ENCODE assay signal across 8 cellular contexts in genomic region chr7:143305423-143306070, GRCh38. TPM values are rescaled to one million over a fixed set of nuclear protein-coding genes. Genes with fewer than 3 reads are reported as not detected.
DNase-seq lines count a peak whose midpoint lies in the region; ATAC-seq and TF ChIP-seq lines count a peak whose summit lies in the region.

No MANE protein-coding gene starts in this region.

- no peaks in the 10 kb centered on the region for H4K20me1 ChIP-seq in GM23248 (ENCODE audit: insufficient read depth)

- H3K4me2 ChIP-seq in GM23248 (ENCODE audit: unreplicated experiment) = no peak overlapping the region

- DNase-seq in AG08395 (ENCODE audit: low spot score) (peak; percentile 43), GM23248 (peak; percentile 63), RWPE1 (ENCODE audit: low spot score) (no peak), germinal center (ENCODE audit: low spot score) (peak; percentile 35), posterior vena cava (ENCODE audit: low spot score) (peak; percentile 92)
- peak; percentile 52 for DNase-seq in activated gamma-delta T cell treated with anti-CD3 and anti-CD28 coated beads, Interleukin-2, amount 50 U/mL, for 16 hours (ENCODE audit: low read depth)

- H3K9me2 ChIP-seq in GM23248 (ENCODE audit: insufficient read depth) = no peaks in the 10 kb centered on the region

- peak; percentile 80 for TF ChIP-seq CTCF in RWPE1 (conservative IDR thresholded peaks at IDR 0.05; ENCODE audit: low read depth)

- H3K9me3 ChIP-seq in GM23248 (ENCODE audit: low read depth) = no peaks in the 10 kb centered on the region

- in situ Hi-C loops in GM23248 (cut with MboI) = no loop called here

- CTCF ChIA-PET in RWPE1 (lab: Yijun Ruan, JAX) = interaction anchor here (0.6 to 0.9 kb wide), 2 partner anchors 13 to 65 kb away, joined by 3 to 4 read pairs; no protein-coding TSS in a partner anchor

- WGBS in GM23248 (ENCODE audit: low coverage in 1 of 2, low lambda C conversion rate in 2 of 2, missing lambda C conversion rate in 2 of 2), 2 experiments = 77% methylated on average over 10 of the region's 10 CpGs

- no peak overlapping the region for H2AFZ ChIP-seq in GM23248

- ATAC-seq in GM18511 (IDR thresholded peaks at IDR 0.05; ENCODE audit: unreplicated experiment) (no peak), HG03460 (IDR thresholded peaks at IDR 0.05; ENCODE audit: unreplicated experiment) (no peak)

- H3K9ac ChIP-seq in GM23248 = no peak overlapping the region

- intact Hi-C loops in posterior vena cava (cut with DNase I) = no loop called here

- H3F3A ChIP-seq in GM23248 (ENCODE audit: insufficient read depth) = no peaks in the 10 kb centered on the region

- H3K36me3 ChIP-seq in GM23248 (ENCODE audit: low read depth) = peaks cover 55% of the 10 kb centered on the region; the same call in 1 of the 2 replicates

- no peaks in the 10 kb centered on the region for H3K27me3 ChIP-seq in GM23248 (replicated peaks; ENCODE audit: insufficient read depth)

- H3K27ac ChIP-seq in GM23248 (no peak overlapping the region), RWPE1 (no peak overlapping the region)

- POLR2A ChIA-PET in RWPE1 (lab: Yijun Ruan, JAX; ENCODE audit: low non-redundant PET) = no interaction called here

- H3K4me3 ChIP-seq in GM23248 = no peak overlapping the region

- no peaks in the 10 kb centered on the region for H3K4me1 ChIP-seq in GM23248 (ENCODE audit: insufficient read depth)

- no peaks in the 10 kb centered on the region for H3K79me2 ChIP-seq in GM23248 (ENCODE audit: insufficient read depth)

RNA-seq across cellular contexts. Expression of gene CLCN1, which starts 10.4 kb away (rescaled TPM):
- not detected in 2 replicates for total RNA-seq in GM23248 (2014; rRNA removed; shearing (Covaris generic))
- not detected in 2 replicates for polyA plus RNA-seq in GM23248 (2016; fragmentation: Nextera tagmentation; extraction: Ambion mirVana)
- under 1 TPM in 1 of 2 donors, not detected in 1; 0.05 TPM for total RNA-seq in posterior vena cava

RNA-seq across cellular contexts. Expression of gene CASP2, which starts 17.4 kb away (rescaled TPM):
- 9.2 and 12.9 TPM in 2 replicates for total RNA-seq in GM23248 (2014; rRNA removed; shearing (Covaris generic))
- 12.4 and 13.1 TPM in 2 replicates for polyA plus RNA-seq in GM23248 (2016; fragmentation: Nextera tagmentation; extraction: Ambion mirVana)
- total RNA-seq in posterior vena cava = 10 to 100 TPM; 16.1 to 19.9 TPM

RNA-seq across cellular contexts. Expression of gene TMEM139, which starts 20.8 kb away (rescaled TPM):
- not detected in 2 replicates for total RNA-seq in GM23248 (2014; rRNA removed; shearing (Covaris generic))
- not detected in 2 replicates for polyA plus RNA-seq in GM23248 (2016; fragmentation: Nextera tagmentation; extraction: Ambion mirVana)
- total RNA-seq in posterior vena cava = under 1 TPM in 1 of 2 donors, not detected in 1; 0.29 TPM

RNA-seq across cellular contexts. Expression of gene GSTK1, which starts 42.3 kb away (rescaled TPM):
- total RNA-seq in GM23248 (2014; rRNA removed; shearing (Covaris generic)) = 119 and 132 TPM in 2 replicates
- 149 and 153 TPM in 2 replicates for polyA plus RNA-seq in GM23248 (2016; fragmentation: Nextera tagmentation; extraction: Ambion mirVana)
- 10 to 100 TPM; 68.6 to 94.5 TPM for total RNA-seq in posterior vena cava

RNA-seq across cellular contexts. Expression of gene FAM131B, which starts 57.0 kb away (rescaled TPM):
- 3.0 TPM in 2 replicates for total RNA-seq in GM23248 (2014; rRNA removed; shearing (Covaris generic))
- polyA plus RNA-seq in GM23248 (2016; fragmentation: Nextera tagmentation; extraction: Ambion mirVana) = 0.50 and 1.1 TPM in 2 replicates
- 1 to 10 TPM; 1.1 to 1.5 TPM for total RNA-seq in posterior vena cava
